In the genomic region with DNA sequence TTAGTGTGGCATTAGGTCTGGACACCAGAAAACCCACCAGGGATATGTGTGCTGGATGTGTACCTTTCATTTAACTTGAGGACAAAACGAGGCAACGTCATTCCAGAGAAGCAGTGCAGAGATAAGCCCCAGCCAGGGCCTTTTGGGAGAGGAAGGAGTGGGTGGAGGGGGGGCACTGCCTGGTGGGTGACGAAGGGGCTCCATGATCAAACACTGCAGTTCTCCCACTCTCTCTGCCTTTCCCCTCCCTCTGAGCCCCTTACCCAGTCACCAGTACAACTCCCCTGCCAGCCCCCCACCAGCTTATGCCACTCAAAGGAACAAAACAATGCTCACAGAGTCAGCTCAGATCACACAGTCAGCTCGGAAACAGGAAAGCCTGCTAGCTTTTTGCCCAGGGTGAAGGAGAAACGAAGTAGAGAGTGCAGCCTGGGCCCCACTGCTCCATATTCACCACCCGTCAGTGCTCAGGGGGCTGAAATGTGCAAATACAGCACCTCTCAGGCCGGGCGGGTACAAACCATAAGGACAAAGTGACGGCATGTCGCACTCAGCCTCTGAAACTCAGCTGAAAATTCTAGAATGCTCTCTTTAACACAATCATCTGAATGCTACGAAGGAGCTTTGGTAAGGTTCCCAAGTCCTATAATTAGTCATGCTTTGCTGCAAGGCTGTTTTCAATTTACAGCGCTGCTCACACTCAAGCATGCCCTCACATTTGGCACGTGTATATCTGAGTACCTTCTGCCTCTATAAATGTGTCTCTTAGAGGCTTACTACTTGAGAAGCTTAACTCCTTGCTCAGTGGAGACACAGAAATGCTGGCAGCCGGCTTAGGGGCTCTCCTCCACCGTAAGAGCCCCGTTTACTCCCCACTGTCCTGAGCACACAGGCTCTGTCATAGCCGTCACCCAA, we compare ENCODE assay signal across 9 cellular contexts.
DNase-seq lines count a peak whose midpoint lies in the region; ATAC-seq and TF ChIP-seq lines count a peak whose summit lies in the region.
"Had no signal": no experiment of that assay in that cellular context is flagged by ENCODE, and none has a peak within 500 bp of the region (broad histone marks: within the 10 kb centered on the region; RNA-seq: fewer than 3 reads in every experiment).

No MANE protein-coding gene starts in this region.

- intact Hi-C loops in psoas muscle (cut with DNase I), result no loop called here

- H3K36me3 ChIP-seq in psoas muscle (ENCODE audit: insufficient read depth in 1 of 2, low read depth in 1 of 2), result no peaks in the 10 kb centered on the region

- WGBS in psoas muscle, 3 donors, result 47 to 53% (median 51%) methylated on average over 17 of the region's 17 CpGs

- peaks cover 7% of the 10 kb centered on the region for H3K4me1 ChIP-seq in psoas muscle

- H3K27ac ChIP-seq in psoas muscle, result no peak overlapping the region

- TF ChIP-seq CTCF in fibroblast of pulmonary artery (IDR thresholded peaks at IDR 0.05; ENCODE audit: low read length, missing control alignments), result no peak
- TF ChIP-seq CTCF in psoas muscle (IDR thresholded peaks at IDR 0.05), result no peak

- H3K27me3 ChIP-seq in psoas muscle (ENCODE audit: insufficient read depth in 3 of 3, low read length in 2 of 3), result no peaks in the 10 kb centered on the region

- ATAC-seq in psoas muscle, result peak; percentile 44 to 71 (median 62)
- ATAC-seq in HG03045 (IDR thresholded peaks at IDR 0.05; ENCODE audit: unreplicated experiment), result no peak

- H3K4me3 ChIP-seq in fibroblast of pulmonary artery (replicated peaks; ENCODE audit: low read depth, low read length) (no peak overlapping the region), psoas muscle (no peak overlapping the region)

- peak; percentile 76 for DNase-seq in D341Med (ENCODE audit: low spot score)
- DNase-seq in NCI-H524 treated with DMSO at 0.1 percent for 48 hours (lab: John Stamatoyannopoulos, UW), result peak; percentile 56
- DNase-seq in fibroblast of pulmonary artery (ENCODE audit: low read depth), result peak; percentile 86
- DNase-seq in psoas muscle, result no peak
- no peak for DNase-seq in SIG-M5 (lab: John Stamatoyannopoulos, UW)
- no peak for DNase-seq in NCI-H1092 (lab: John Stamatoyannopoulos, UW)
- no peak for DNase-seq in central memory CD4-positive, alpha-beta T cell
- DNase-seq: H7 had no signal

- H3K9me3 ChIP-seq in psoas muscle, result no peaks in the 10 kb centered on the region

Comparison
In these comparisons a context has a peak if more than half of its experiments do, and no peak if none do; other contexts are left out.
1. DNase-seq: peak in D341Med (single experiment), NCI-H524 treated with DMSO at 0.1 percent for 48 hours (single experiment) and fibroblast of pulmonary artery (single experiment); none in psoas muscle (0 of 2), SIG-M5 (single experiment), NCI-H1092 (single experiment) and central memory CD4-positive, alpha-beta T cell (single experiment).